In the genomic region with DNA sequence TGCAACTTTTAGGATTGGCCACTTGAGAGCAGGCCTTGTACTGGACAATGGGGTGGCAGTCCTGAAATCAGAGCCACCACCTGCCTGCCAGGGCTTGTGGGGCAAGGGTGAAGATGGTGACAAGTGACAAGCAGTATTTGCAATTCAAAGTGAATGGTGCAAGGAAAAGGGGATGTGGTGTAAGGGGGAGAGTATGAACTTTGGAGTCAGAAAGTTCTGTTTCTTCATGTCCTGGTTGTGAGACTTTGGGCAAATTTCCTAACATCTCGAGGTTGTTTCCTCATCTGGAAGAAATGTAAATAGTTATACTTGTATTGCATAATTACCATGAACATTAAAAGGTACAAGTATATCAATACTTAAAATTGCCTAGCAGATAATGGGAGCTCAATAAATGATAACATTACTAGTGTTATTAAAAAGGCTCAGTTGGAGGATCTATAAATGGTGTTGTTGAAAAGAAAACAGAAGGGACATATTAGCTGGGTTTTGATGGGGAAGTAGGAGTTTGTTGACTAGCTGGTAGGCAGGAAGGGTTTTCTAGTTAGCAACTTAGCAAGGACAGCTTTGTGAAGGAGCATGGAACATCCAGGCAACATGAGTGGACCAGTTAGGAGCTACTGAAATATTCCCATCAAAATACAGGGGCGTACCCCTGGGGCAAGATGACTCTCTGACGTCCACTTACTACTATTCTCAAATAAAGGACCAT, we compare ENCODE assay signal across 10 cellular contexts. TPM values are rescaled to one million over a fixed set of nuclear protein-coding genes. Genes with fewer than 3 reads are reported as not detected.
DNase-seq lines count a peak whose midpoint lies in the region; ATAC-seq, FAIRE-seq and TF ChIP-seq lines count a peak whose summit lies in the region.
"Had no signal": no experiment of that assay in that cellular context is flagged by ENCODE, and none has a peak within 500 bp of the region (broad histone marks: within the 10 kb centered on the region; RNA-seq: fewer than 3 reads in every experiment).

No MANE protein-coding gene starts in this region.

- H2BK5ac ChIP-seq in mesendoderm (ENCODE audit: low read length), result no peak overlapping the region

- 65 to 66% methylated on average over 3 of the region's 3 CpGs for whole genome bisulfite sequencing in body of pancreas, 2 donors
- 30% methylated on average over 3 of the region's 3 CpGs for WGBS in HepG2 (ENCODE audit: low lambda C conversion rate)
- no CpG with 5 or more reads among the region's 3 CpGs for WGBS in mesendoderm (ENCODE audit: extremely low coverage, insufficient coverage, low lambda C conversion rate)

- TF ChIP-seq RAD21 in HepG2 (CRISPR knock-in tag; IDR thresholded peaks at IDR 0.05), result no peak

- no peaks in the 10 kb centered on the region for H3K4me1 ChIP-seq in breast epithelium
- H3K4me1 ChIP-seq in body of pancreas, result peaks cover 32% of the 10 kb centered on the region
- H3K4me1 ChIP-seq in HepG2 (ENCODE audit: insufficient read depth, low read length), result peaks cover 63% of the 10 kb centered on the region
- peaks cover 8% of the 10 kb centered on the region for H3K4me1 ChIP-seq in mesendoderm (ENCODE audit: control insufficient read depth, low read depth, low read length)

- ATAC-seq in body of pancreas (peak; percentile 43), HepG2 (peak; percentile 60), HG02870 (IDR thresholded peaks at IDR 0.05; ENCODE audit: unreplicated experiment) (no peak)

- no peak overlapping the region for H3K27ac Mint-ChIP-seq in MCF 10A (ENCODE audit: low read depth, unreplicated experiment)
- H3K27ac Mint-ChIP-seq: T-helper 1 cell treated with Interleukin-12 subunit alpha and Interleukin-12 subunit beta and Interleukin-4 antibody, amounts not matched to agents 30 μg/mL and 1 μg/mL, for 36 hours had no signal

- CTCF ChIA-PET in MCF 10A (lab: Yijun Ruan, JAX) (interaction anchor here (0.8 to 2.9 kb wide), 4 partner anchors 21 to 203 kb away, joined by 3 to 17 read pairs (median 6); no protein-coding TSS in a partner anchor), HepG2 (lab: Yijun Ruan, JAX; ENCODE audit: low intra/inter-chr PET ratio, low total read pairs) (no interaction called here)

- no peak overlapping the region for H2BK120ac ChIP-seq in mesendoderm (ENCODE audit: low read depth, low read length)

- H2AFZ ChIP-seq in HepG2 (ENCODE audit: low read length), result no peak overlapping the region

- H3K4me1 Mint-ChIP-seq in MCF 10A (ENCODE audit: insufficient read depth, unreplicated experiment), result peaks cover 22% of the 10 kb centered on the region

- TF ChIP-seq EP300 in HepG2 (IDR thresholded peaks at IDR 0.05; ENCODE audit: low read depth in 2 of 2, low read length in 2 of 2) (peak; percentile 92 to 98), HepG2 (CRISPR knock-in tag; IDR thresholded peaks at IDR 0.05; ENCODE audit: borderline replicate concordance) (peak; percentile 76; the same call in 1 of the 2 replicates)

- no peak overlapping the region for H3K56ac ChIP-seq in mesendoderm (ENCODE audit: low read length)

- H3K9me3 ChIP-seq in breast epithelium (no peaks in the 10 kb centered on the region), body of pancreas (no peaks in the 10 kb centered on the region), HepG2 (ENCODE audit: low read length) (no peaks in the 10 kb centered on the region)

- H3K23ac ChIP-seq in mesendoderm (ENCODE audit: low read length), result no peak overlapping the region

- intact Hi-C loops in MCF 10A (cut with micrococcal nuclease) (no loop called here), breast epithelium (cut with DNase I; ENCODE audit: low total_unique reads) (no loop called here), body of pancreas (cut with DNase I) (no loop called here), HepG2 (cut with micrococcal nuclease; ENCODE audit: unreplicated experiment) (no loop called here)

- TF ChIP-seq CTCF in MCF 10A (IDR thresholded peaks at IDR 0.05; ENCODE audit: unreplicated experiment) (no peak), breast epithelium (IDR thresholded peaks at IDR 0.05) (no peak), body of pancreas (IDR thresholded peaks at IDR 0.05) (no peak), HepG2 (CRISPR knock-in tag; IDR thresholded peaks at IDR 0.05) (no peak)

- H3K27ac ChIP-seq in breast epithelium (peak overlapping the region in 1 of 2 donors; percentile 60), body of pancreas (peak overlapping the region; percentile 11 to 77 (median 58)), HepG2 (ENCODE audit: extremely low read length, insufficient read depth, low read length) (peak overlapping the region; percentile 65), mesendoderm (ENCODE audit: low read depth, low read length) (no peak overlapping the region)

- no peaks in the 10 kb centered on the region for H4K20me1 ChIP-seq in HepG2 (ENCODE audit: insufficient read depth, low read length)

- DNase-seq in MCF 10A (ENCODE audit: unreplicated experiment), result peak; percentile 71
- no peak for DNase-seq in breast epithelium (ENCODE audit: low spot score in 2 of 2)
- DNase-seq in body of pancreas, result peak in 3 of 4 donors; percentile 34 to 73 (median 38)
- peak; percentile 88 for DNase-seq in HepG2 (ENCODE audit: low spot score)
- no peak for DNase-seq in mesendoderm
- DNase-seq in cerebellar nuclear complex (lab: John Stamatoyannopoulos, UW), result no peak
- DNase-seq in urothelium cell line (ENCODE audit: low spot score), result no peak
- DNase-seq: NCI-H2081 had no signal

- H2BK15ac ChIP-seq in mesendoderm (replicated peaks; ENCODE audit: low read depth), result no peak overlapping the region

- H3K27me3 Mint-ChIP-seq in MCF 10A (ENCODE audit: insufficient read depth, unreplicated experiment), result no peaks in the 10 kb centered on the region

- H3K27me3 ChIP-seq in breast epithelium (no peaks in the 10 kb centered on the region), body of pancreas (no peaks in the 10 kb centered on the region), HepG2 (ENCODE audit: control insufficient read depth in 1 of 2, insufficient read depth in 2 of 2, low read length in 2 of 2) (no peaks in the 10 kb centered on the region), mesendoderm (ENCODE audit: insufficient read depth, low read length, poor library complexity) (no peaks in the 10 kb centered on the region)

- H3K9ac ChIP-seq in HepG2 (ENCODE audit: insufficient read depth, low read depth, low read length) (no peak overlapping the region), mesendoderm (ENCODE audit: low read length) (no peak overlapping the region)

- no peak overlapping the region for H4K5ac ChIP-seq in mesendoderm (ENCODE audit: low read length)

- no peaks in the 10 kb centered on the region for H3K36me3 Mint-ChIP-seq in MCF 10A (ENCODE audit: insufficient read depth, unreplicated experiment)

- in situ Hi-C loops in HepG2 (cut with HindIII; ENCODE audit: extremely low pct_ligation_motif_present, low pct_unique_long_range_greater_than_20kb), result no loop called here

- H3K79me1 ChIP-seq in mesendoderm (ENCODE audit: low read length), result no peaks in the 10 kb centered on the region

- TF ChIP-seq POLR2A in breast epithelium (IDR thresholded peaks at IDR 0.05), result no peak
- no peak for TF ChIP-seq POLR2A in body of pancreas (IDR thresholded peaks at IDR 0.05)
- no peak for TF ChIP-seq POLR2A in HepG2 (IDR thresholded peaks at IDR 0.05; ENCODE audit: insufficient read depth in 1 of 2, low read depth in 2 of 2, low read length in 2 of 2)

- H3K79me2 ChIP-seq in HepG2 (ENCODE audit: insufficient read depth, low read length), result no peaks in the 10 kb centered on the region
- H3K79me2 ChIP-seq in mesendoderm (ENCODE audit: control insufficient read depth, insufficient read depth, low read length), result no peaks in the 10 kb centered on the region

- H3K18ac ChIP-seq in mesendoderm (ENCODE audit: low read length), result no peak overlapping the region

- POLR2A ChIA-PET in MCF 10A (lab: Yijun Ruan, JAX) (no interaction called here), HepG2 (lab: Yijun Ruan, JAX) (interaction anchor here (0.6 to 1.6 kb wide), 4 partner anchors 20 to 193 kb away, joined by 3 to 4 read pairs (median 4); no protein-coding TSS in a partner anchor)

- H3K36me3 ChIP-seq in breast epithelium (no peaks in the 10 kb centered on the region), body of pancreas (replicated peaks in 1 of 2; ENCODE audit: insufficient read depth in 1 of 2, low read depth in 2 of 2) (no peaks in the 10 kb centered on the region), HepG2 (replicated peaks in 1 of 2; ENCODE audit: control insufficient read depth in 1 of 2, insufficient read depth in 2 of 2, low read length in 2 of 2) (no peaks in the 10 kb centered on the region), mesendoderm (ENCODE audit: control insufficient read depth, insufficient read depth, low read length) (no peaks in the 10 kb centered on the region)

- no peaks in the 10 kb centered on the region for H3K9me3 Mint-ChIP-seq in MCF 10A (ENCODE audit: unreplicated experiment)
- H3K9me3 Mint-ChIP-seq: T-helper 1 cell treated with Interleukin-12 subunit alpha and Interleukin-12 subunit beta and Interleukin-4 antibody, amounts not matched to agents 30 μg/mL and 1 μg/mL, for 36 hours had no signal

- H2AK5ac ChIP-seq in mesendoderm (ENCODE audit: low read length), result no peak overlapping the region

- BruUV-seq in MCF 10A (replicated peaks; lab: Mats Ljungman, UMichigan) (no TSS peak), HepG2 (replicated peaks; lab: Mats Ljungman, UMichigan) (no TSS peak)

- FAIRE-seq in HepG2 (lab: Jason Lieb, UNC) (peak; percentile 96), urothelium cell line (lab: Jason Lieb, UNC) (no peak)

- H4K8ac ChIP-seq in mesendoderm (ENCODE audit: low read depth, low read length), result no peak overlapping the region

- peak overlapping the region; percentile 34 for H3K4me2 ChIP-seq in HepG2 (ENCODE audit: low read depth, low read length)
- no peak overlapping the region for H3K4me2 ChIP-seq in mesendoderm (ENCODE audit: low read length)

- H3K4me3 ChIP-seq in breast epithelium (no peak overlapping the region), body of pancreas (no peak overlapping the region), HepG2 (replicated peaks in 1 of 3; ENCODE audit: insufficient read depth in 1 of 3, low read depth in 2 of 3, low read length in 3 of 3) (peak overlapping the region in 1 of 3 experiments; percentile 10; a peak in 2 of 6 replicates), mesendoderm (ENCODE audit: low read length) (no peak overlapping the region)

- no peak overlapping the region for H3K4me3 Mint-ChIP-seq in MCF 10A (ENCODE audit: unreplicated experiment)
- H3K4me3 Mint-ChIP-seq: T-helper 1 cell treated with Interleukin-12 subunit alpha and Interleukin-12 subunit beta and Interleukin-4 antibody, amounts not matched to agents 30 μg/mL and 1 μg/mL, for 36 hours had no signal

- no peak overlapping the region for H3K4ac ChIP-seq in mesendoderm (ENCODE audit: low read depth, low read length)

RNA-seq across cellular contexts. Expression of gene MEGF9, which starts 21.3 kb away (rescaled TPM):
- total RNA-seq in MCF 10A (2022) (5.7 and 6.9 TPM in 2 replicates), breast epithelium (10 to 100 TPM; 22.0 to 30.3 (median 27.2) TPM), body of pancreas (1 to 10 TPM; 9.6 to 9.9 TPM), HepG2 (2016; rRNA removed; fragmentation: Illumina TruSeq; extraction: Trizol) (3.1 and 3.3 TPM in 2 replicates)
- 0.71 and 0.88 TPM in 2 replicates for total RNA-seq in HepG2 (2016; cell fraction: cytosol; rRNA removed; fragmentation: Illumina TruSeq; extraction: Trizol; ENCODE audit: low read depth)
- 3.1 and 3.7 TPM in 2 replicates for total RNA-seq in HepG2 (2016; cell fraction: insoluble cytoplasmic fraction; rRNA removed; fragmentation: Illumina TruSeq; extraction: Trizol)
- 4.3 and 4.5 TPM in 2 replicates for total RNA-seq in HepG2 (2016; cell fraction: membrane; rRNA removed; fragmentation: Illumina TruSeq; extraction: Trizol)
- total RNA-seq in HepG2 (2016; cell fraction: nucleus; rRNA removed; fragmentation: Illumina TruSeq; extraction: Trizol), result 3.8 and 3.9 TPM in 2 replicates
- 3.3 and 3.6 TPM in 2 replicates for polyA plus RNA-seq in HepG2 (2011; rRNA removed)
- 1.7 and 3.4 TPM in 2 replicates for polyA plus RNA-seq in HepG2 (2011; cell fraction: cytosol; rRNA removed)
- 0.82 and 1.6 TPM in 2 replicates for polyA plus RNA-seq in HepG2 (2011; cell fraction: nucleus; rRNA removed)
- 6.3 and 6.4 TPM in 2 replicates for polyA plus RNA-seq in HepG2 (2012)
- 0.44 and 0.52 TPM in 2 replicates for polyA plus RNA-seq in HepG2 (2016; cell fraction: cytosol; fragmentation: Illumina TruSeq; extraction: Trizol; ENCODE audit: low read depth)
- 3.5 and 4.3 TPM in 2 replicates for polyA plus RNA-seq in HepG2 (2016; cell fraction: insoluble cytoplasmic fraction; fragmentation: Illumina TruSeq; extraction: Trizol; ENCODE audit: low read depth)
- 2.7 and 2.9 TPM in 2 replicates for polyA plus RNA-seq in HepG2 (2016; cell fraction: membrane; fragmentation: Illumina TruSeq; extraction: Trizol; ENCODE audit: low read depth)
- 4.6 and 4.7 TPM in 2 replicates for polyA plus RNA-seq in HepG2 (2016; cell fraction: nucleus; fragmentation: Illumina TruSeq; extraction: Trizol; ENCODE audit: insufficient read depth, low read depth)
- polyA minus RNA-seq in HepG2 (2011; rRNA and poly(A)+ RNA removed; ENCODE audit: low replicate concordance), result 2.5 and 6.5 TPM in 2 replicates
- polyA minus RNA-seq in HepG2 (2011; cell fraction: cytosol; rRNA and poly(A)+ RNA removed), result 4.0 and 5.0 TPM in 2 replicates
- 1.9 and 4.0 TPM in 2 replicates for polyA minus RNA-seq in HepG2 (2011; cell fraction: nucleus; rRNA and poly(A)+ RNA removed)
- polyA plus RNA-seq in mesendoderm (2013, experiment 1 of 2), result 1.4 TPM
- polyA plus RNA-seq in mesendoderm (2013, experiment 2 of 2), result 1.4 TPM

RNA-seq across cellular contexts. Expression of gene FBXW2, which starts 57.6 kb away (rescaled TPM):
- total RNA-seq in MCF 10A (2022) (53.9 and 58.4 TPM in 2 replicates), breast epithelium (10 to 100 TPM; 44.9 to 49.9 (median 49.8) TPM), body of pancreas (10 to 100 TPM; 16.6 to 19.1 TPM), HepG2 (2016; rRNA removed; fragmentation: Illumina TruSeq; extraction: Trizol) (43.1 and 55.2 TPM in 2 replicates)
- total RNA-seq in HepG2 (2016; cell fraction: cytosol; rRNA removed; fragmentation: Illumina TruSeq; extraction: Trizol; ENCODE audit: low read depth), result 13.6 and 16.4 TPM in 2 replicates
- total RNA-seq in HepG2 (2016; cell fraction: insoluble cytoplasmic fraction; rRNA removed; fragmentation: Illumina TruSeq; extraction: Trizol), result 46.9 and 47.7 TPM in 2 replicates
- total RNA-seq in HepG2 (2016; cell fraction: membrane; rRNA removed; fragmentation: Illumina TruSeq; extraction: Trizol), result 41.5 and 42.1 TPM in 2 replicates
- total RNA-seq in HepG2 (2016; cell fraction: nucleus; rRNA removed; fragmentation: Illumina TruSeq; extraction: Trizol), result 48.1 and 51.0 TPM in 2 replicates
- 30.9 and 35.4 TPM in 2 replicates for polyA plus RNA-seq in HepG2 (2011; rRNA removed)
- polyA plus RNA-seq in HepG2 (2011; cell fraction: cytosol; rRNA removed), result 23.4 and 28.9 TPM in 2 replicates
- 30.6 and 35.1 TPM in 2 replicates for polyA plus RNA-seq in HepG2 (2011; cell fraction: nucleus; rRNA removed)
- 20.7 and 22.2 TPM in 2 replicates for polyA plus RNA-seq in HepG2 (2012)
- polyA plus RNA-seq in HepG2 (2016; cell fraction: cytosol; fragmentation: Illumina TruSeq; extraction: Trizol; ENCODE audit: low read depth), result 17.7 and 25.1 TPM in 2 replicates
- 47.5 and 52.1 TPM in 2 replicates for polyA plus RNA-seq in HepG2 (2016; cell fraction: insoluble cytoplasmic fraction; fragmentation: Illumina TruSeq; extraction: Trizol; ENCODE audit: low read depth)
- polyA plus RNA-seq in HepG2 (2016; cell fraction: membrane; fragmentation: Illumina TruSeq; extraction: Trizol; ENCODE audit: low read depth), result 40.6 and 40.8 TPM in 2 replicates
- 68.4 and 72.5 TPM in 2 replicates for polyA plus RNA-seq in HepG2 (2016; cell fraction: nucleus; fragmentation: Illumina TruSeq; extraction: Trizol; ENCODE audit: insufficient read depth, low read depth)
- 26.3 and 75.5 TPM in 2 replicates for polyA minus RNA-seq in HepG2 (2011; rRNA and poly(A)+ RNA removed; ENCODE audit: low replicate concordance)
- polyA minus RNA-seq in HepG2 (2011; cell fraction: cytosol; rRNA and poly(A)+ RNA removed), result 16.9 and 17.3 TPM in 2 replicates
- 62.8 and 65.0 TPM in 2 replicates for polyA minus RNA-seq in HepG2 (2011; cell fraction: nucleus; rRNA and poly(A)+ RNA removed)
- 30.4 TPM for polyA plus RNA-seq in mesendoderm (2013, experiment 1 of 2)
- polyA plus RNA-seq in mesendoderm (2013, experiment 2 of 2), result 26.8 TPM

Comparison
In these comparisons a context has a peak if more than half of its experiments do, and no peak if none do; other contexts are left out.
1. DNase-seq: peak in MCF 10A (single experiment), body of pancreas (3 of 4) and HepG2 (single experiment); none in breast epithelium (0 of 2), mesendoderm (single experiment), cerebellar nuclear complex (0 of 2) and urothelium cell line (single experiment).